Comparison of ENCODE assay signal across 26 cellular contexts in the genomic region with DNA sequence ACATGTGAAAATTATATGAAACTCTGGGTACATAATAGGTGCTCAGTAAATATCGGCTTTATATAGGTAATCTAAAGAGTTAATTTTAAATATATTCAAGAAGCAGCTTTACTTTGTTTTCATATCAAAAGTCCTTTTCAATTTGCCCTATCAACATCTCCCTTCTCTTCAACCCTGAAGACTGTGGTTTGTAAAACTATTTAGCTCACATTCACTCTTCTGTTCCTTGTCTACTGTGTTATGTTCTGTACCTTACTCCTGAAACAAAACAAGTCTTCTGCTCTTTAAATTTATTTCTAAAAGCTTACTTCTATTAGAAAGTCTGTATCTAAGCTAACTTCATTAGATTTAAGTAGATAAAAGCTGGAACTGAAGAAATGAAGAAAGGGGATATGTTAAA.
"Had no signal": no experiment of that assay in that cellular context is flagged by ENCODE, and none has a peak within 500 bp of the region (broad histone marks: within the 10 kb centered on the region; RNA-seq: fewer than 3 reads in every experiment).

No MANE protein-coding gene starts in this region.

- FAIRE-seq: colon, frontal cortex, pancreas, small intestine, urothelium cell line had no signal

- H3K9me3 ChIP-seq: pancreas, psoas muscle, transverse colon had no signal

- H3K27ac ChIP-seq: pancreas, psoas muscle, transverse colon had no signal

- H3K4me1 ChIP-seq: pancreas, psoas muscle, transverse colon had no signal

- H3K4me3 ChIP-seq: pancreas, psoas muscle, transverse colon had no signal

- H3K27me3 ChIP-seq: brain microvascular endothelial cell, pancreas, transverse colon had no signal

- DNase-seq: activated CD4-positive, alpha-beta memory T cell treated with anti-CD3 and anti-CD28 coated beads for 36 hours; activated CD4-positive, alpha-beta T cell treated with anti-CD3 and anti-CD28 coated beads for 4 hours; activated CD4-positive, CD25-positive, alpha-beta regulatory T cell; activated effector memory CD4-positive, alpha-beta T cell treated with Interleukin-2 at 50 U/mL for 16 hours; activated naive CD4-positive, alpha-beta T cell treated with anti-CD3 and anti-CD28 coated beads for 36 hours; activated naive CD8-positive, alpha-beta T cell treated with anti-CD3 and anti-CD28 coated beads, Interleukin-2, amount 10 ng/mL, durations not matched to agents 7 days and 5 days; activated T-cell treated with anti-CD3 and anti-CD28 coated beads, Interleukin-2, amount 50 U/mL, for 48 hours; brain microvascular endothelial cell; caudate nucleus; effector memory CD4-positive, alpha-beta T cell; glutamatergic neuron; left cardiac atrium; midbrain; pancreas; psoas muscle; right cardiac atrium; small intestine; stimulated activated CD4-positive, alpha-beta T cell treated with anti-CD3 and anti-CD28 coated beads, Interleukin-15, amount 100 ng/mL, for 24 hours; stimulated activated CD8-positive, alpha-beta memory T cell treated with anti-CD3 and anti-CD28 coated beads, Interleukin-4, amount 100 ng/mL, for 48 hours; stimulated activated naive B cell treated with anti-CD40 and anti-IgM and Interleukin-4, amounts not matched to agents 10 μg/mL and 1 μg/mL and 100 μg/mL, for 72 hours; transverse colon had no signal

- H3K36me3 ChIP-seq: brain microvascular endothelial cell, pancreas, transverse colon had no signal

- ATAC-seq: esophagus mucosa; left cardiac atrium; natural killer cell treated with Interleukin-12 subunit alpha and Interleukin-12 subunit beta and Interleukin-15 and Interleukin-18, amount 100 ng/mL, for 72 hours; pancreas; psoas muscle; right cardiac atrium had no signal
